In genomic region chr2:105783151-105783738, GRCh38 we compare ENCODE assay signal across 17 cellular contexts. TPM values are rescaled to one million over a fixed set of nuclear protein-coding genes. Genes with fewer than 3 reads are reported as not detected.
A peak's percentile ranks its signal among the peaks of the same experiment; 100 is the strongest.
DNase-seq lines count a peak whose midpoint lies in the region; ATAC-seq and TF ChIP-seq lines count a peak whose summit lies in the region.
"Had no signal": no experiment of that assay in that cellular context is flagged by ENCODE, and none has a peak within 500 bp of the region (broad histone marks: within the 10 kb centered on the region; RNA-seq: fewer than 3 reads in every experiment).

No MANE protein-coding gene starts in this region.

- dilution Hi-C loops in mammary epithelial cell (cut with HindIII; ENCODE audit: low sequenced_read_pairs) = no loop called here

- H3K27ac ChIP-seq in temporal lobe (ENCODE audit: low read depth, low read length) (peak overlapping the region; percentile 20), mammary epithelial cell (ENCODE audit: insufficient read depth, low read depth, low read length) (no peak overlapping the region)
- H3K27ac ChIP-seq: ascending aorta, pancreas, vagina had no signal

- POLR2A ChIA-PET in WTC11 (lab: Charles Lee) = no interaction called here

- DNase-seq in activated naive CD4-positive, alpha-beta T cell treated with anti-CD3 and anti-CD28 coated beads, Interleukin-2, amount 10 ng/mL, durations not matched to agents 7 days and 5 days = no peak
- no peak for DNase-seq in activated naive CD4-positive, alpha-beta T cell (lab: John Stamatoyannopoulos, UW)
- DNase-seq in WTC11 (ENCODE audit: low spot score) (no peak), KBM-7 (no peak), foreskin fibroblast (no peak), mammary epithelial cell (no peak)
- DNase-seq in central memory CD8-positive, alpha-beta T cell (ENCODE audit: low spot score in 2 of 2) = no peak
- DNase-seq: Caco-2; HFFc6; NCI-H524; pancreas; stimulated activated CD4-positive, alpha-beta T cell treated with anti-CD3 and anti-CD28 coated beads, Interleukin-1b, Interleukin-23, amount 100 ng/mL, for 48 hours had no signal

- H3K27me3 ChIP-seq in mammary epithelial cell (ENCODE audit: insufficient read depth, low read length) = no peaks in the 10 kb centered on the region
- H3K27me3 ChIP-seq: ascending aorta, pancreas, vagina had no signal

- CTCF ChIA-PET in activated naive CD4-positive, alpha-beta T cell treated with anti-CD3 and anti-CD28 coated beads, Interleukin-2, amount 10 ng/mL, durations not matched to agents 7 days and 5 days (lab: Charles Lee) = interaction anchor here (0.6 to 2.9 kb wide), 14 partner anchors 8 to 359 kb away, joined by 3 to 12 read pairs (median 4); no protein-coding TSS in a partner anchor
- CTCF ChIA-PET in WTC11 (lab: Charles Lee) = interaction anchor here (1.0 kb wide), 1 partner anchor 14 kb away, joined by 3 read pairs; no protein-coding TSS in a partner anchor
- CTCF ChIA-PET in mammary epithelial cell (lab: Charles Lee; ENCODE audit: low non-redundant PET) = no interaction called here

- TF ChIP-seq CTCF in WTC11 (IDR thresholded peaks at IDR 0.05) (no peak), foreskin fibroblast (IDR thresholded peaks at IDR 0.05; ENCODE audit: low read depth, low read length) (no peak), mammary epithelial cell (conservative IDR thresholded peaks at IDR 0.05 in 1 of 2, IDR thresholded peaks at IDR 0.05 in 1 of 2; ENCODE audit: extremely low read depth in 1 of 2, insufficient read depth in 1 of 2, low read depth in 1 of 2, low read length in 2 of 2) (no peak)

- no peak overlapping the region for H3K4me2 ChIP-seq in mammary epithelial cell (ENCODE audit: insufficient read depth, low read depth, low read length)

- no TSS peak for BruUV-seq in mammary epithelial cell (replicated peaks; lab: Mats Ljungman, UMichigan)

- no peak overlapping the region for H3K4me3 ChIP-seq in foreskin fibroblast (ENCODE audit: low read depth in 1 of 2, low read length in 2 of 2)
- H3K4me3 ChIP-seq in mammary epithelial cell (replicated peaks in 1 of 3; ENCODE audit: insufficient read depth in 1 of 3, low read depth in 2 of 3, low read length in 3 of 3) = no peak overlapping the region
- H3K4me3 ChIP-seq: ascending aorta, K562, lung, pancreas, vagina had no signal

- H3K27ac Mint-ChIP-seq in activated naive CD4-positive, alpha-beta T cell treated with anti-CD3 and anti-CD28 coated beads, Interleukin-2, amount 10 ng/mL, durations not matched to agents 7 days and 5 days = peak overlapping the region; percentile 82
- H3K27ac Mint-ChIP-seq in WTC11 = 0 out of 2 replicates have a peak overlapping the region, but pooled peaks have one; percentile 14
- peak overlapping the region; percentile 87 for H3K27ac Mint-ChIP-seq in central memory CD8-positive, alpha-beta T cell (ENCODE audit: low read depth)
- H3K27ac Mint-ChIP-seq: HFFc6 had no signal

- H3K36me3 Mint-ChIP-seq in activated naive CD4-positive, alpha-beta T cell treated with anti-CD3 and anti-CD28 coated beads, Interleukin-2, amount 10 ng/mL, durations not matched to agents 7 days and 5 days = peaks cover 51% of the 10 kb centered on the region
- H3K36me3 Mint-ChIP-seq in WTC11 = peaks cover 6% of the 10 kb centered on the region; the same call in 1 of the 2 replicates
- H3K36me3 Mint-ChIP-seq in central memory CD8-positive, alpha-beta T cell (ENCODE audit: insufficient read depth) = peaks cover 24% of the 10 kb centered on the region

- peaks cover 11% of the 10 kb centered on the region for H3K4me1 ChIP-seq in mammary epithelial cell (ENCODE audit: insufficient read depth, low read length)
- H3K4me1 ChIP-seq: Caco-2, pancreas had no signal

- peaks cover 95% of the 10 kb centered on the region for H3K79me2 ChIP-seq in mammary epithelial cell (ENCODE audit: insufficient read depth, low read length)

- H3K36me3 ChIP-seq in mammary epithelial cell (ENCODE audit: insufficient read depth, low read length) = no peaks in the 10 kb centered on the region
- H3K36me3 ChIP-seq: ascending aorta, pancreas, vagina had no signal

- H2AFZ ChIP-seq in mammary epithelial cell (ENCODE audit: low read depth, low read length) = no peak overlapping the region

- no peak overlapping the region for H3K9ac ChIP-seq in mammary epithelial cell (ENCODE audit: insufficient read depth, low read length)

- WGBS in mammary epithelial cell (ENCODE audit: low coverage, missing lambda C conversion rate) = 93% methylated on average over 18 of the region's 18 CpGs

- H3K4me3 Mint-ChIP-seq in activated naive CD4-positive, alpha-beta T cell treated with anti-CD3 and anti-CD28 coated beads, Interleukin-2, amount 10 ng/mL, durations not matched to agents 7 days and 5 days = peak overlapping the region; percentile 44
- H3K4me3 Mint-ChIP-seq in WTC11 = no peak overlapping the region
- H3K4me3 Mint-ChIP-seq in central memory CD8-positive, alpha-beta T cell = peak overlapping the region; percentile 69
- H3K4me3 Mint-ChIP-seq: HFFc6 had no signal

- no peaks in the 10 kb centered on the region for H4K20me1 ChIP-seq in mammary epithelial cell (ENCODE audit: insufficient read depth, low read length)

- ATAC-seq in WTC11 = no peak
- no peak for ATAC-seq in central memory CD8-positive, alpha-beta T cell (replicated peaks; ENCODE audit: extremely low read depth, poor library complexity, severe bottlenecking)
- ATAC-seq: K562, pancreas had no signal

- in situ Hi-C loops in KBM-7 (cut with MboI; ENCODE audit: low pct_unique_long_range_greater_than_20kb, low sequenced_read_pairs) = no loop called here
- in situ Hi-C loops in mammary epithelial cell (cut with MboI; ENCODE audit: low sequenced_read_pairs in 2 of 2) = no loop called here

- no peaks in the 10 kb centered on the region for H3K27me3 Mint-ChIP-seq in activated naive CD4-positive, alpha-beta T cell treated with anti-CD3 and anti-CD28 coated beads, Interleukin-2, amount 10 ng/mL, durations not matched to agents 7 days and 5 days
- H3K27me3 Mint-ChIP-seq in WTC11 (ENCODE audit: low read depth) = no peaks in the 10 kb centered on the region
- no peaks in the 10 kb centered on the region for H3K27me3 Mint-ChIP-seq in central memory CD8-positive, alpha-beta T cell

- H3K9me3 Mint-ChIP-seq in activated naive CD4-positive, alpha-beta T cell treated with anti-CD3 and anti-CD28 coated beads, Interleukin-2, amount 10 ng/mL, durations not matched to agents 7 days and 5 days = no peaks in the 10 kb centered on the region
- H3K9me3 Mint-ChIP-seq in WTC11 = no peaks in the 10 kb centered on the region; the same call in 1 of the 2 replicates
- no peaks in the 10 kb centered on the region for H3K9me3 Mint-ChIP-seq in central memory CD8-positive, alpha-beta T cell
- H3K9me3 Mint-ChIP-seq: HFFc6 had no signal

- intact Hi-C loops in mammary epithelial cell (cut with micrococcal nuclease) = no loop called here

- peaks cover 93% of the 10 kb centered on the region for H3K4me1 Mint-ChIP-seq in activated naive CD4-positive, alpha-beta T cell treated with anti-CD3 and anti-CD28 coated beads, Interleukin-2, amount 10 ng/mL, durations not matched to agents 7 days and 5 days
- peaks cover 73% of the 10 kb centered on the region for H3K4me1 Mint-ChIP-seq in WTC11
- H3K4me1 Mint-ChIP-seq in central memory CD8-positive, alpha-beta T cell = peaks cover 91% of the 10 kb centered on the region

- H3K9me3 ChIP-seq in mammary epithelial cell (replicated peaks; ENCODE audit: insufficient read depth, low read length) = no peaks in the 10 kb centered on the region
- H3K9me3 ChIP-seq: ascending aorta, Caco-2, pancreas, vagina had no signal

TF ChIP-seq in WTC11, 78 proteins besides CTCF, POLR2A, EP300 and RAD21 (continues in another document):
- TF ChIP-seq RORB (CRISPR knock-in tag; IDR thresholded peaks at IDR 0.05) = no peak
- no peak for TF ChIP-seq NR3C1 (CRISPR knock-in tag; conservative IDR thresholded peaks at IDR 0.05; ENCODE audit: low read depth)
- no peak for TF ChIP-seq E2F1 (CRISPR knock-in tag; IDR thresholded peaks at IDR 0.05)
- TF ChIP-seq ATF2 (CRISPR knock-in tag; IDR thresholded peaks at IDR 0.05; ENCODE audit: borderline replicate concordance, low read depth) = no peak
- TF ChIP-seq RELA (CRISPR knock-in tag; IDR thresholded peaks at IDR 0.05; ENCODE audit: borderline replicate concordance) = no peak

RNA-seq across cellular contexts. Expression of gene NCK2, which starts 38.5 kb away (rescaled TPM):
- total RNA-seq in WTC11 (2021) (63.7 to 75.4 TPM (median 65.1 TPM) in 3 replicates), temporal lobe (47.2 TPM), mammary epithelial cell (10 to 100 TPM; 49.2 to 73.2 TPM)
- polyA plus RNA-seq in mammary epithelial cell = 48.1 TPM
- 58.0 TPM for polyA minus RNA-seq in mammary epithelial cell

Comparison
In these comparisons a context has a peak if more than half of its experiments do, and no peak if none do; other contexts are left out.
1. H3K27ac Mint-ChIP-seq: peak in every context shown above with its lines; median percentile 87 in central memory CD8-positive, alpha-beta T cell; 82 in activated naive CD4-positive, alpha-beta T cell treated with anti-CD3 and anti-CD28 coated beads, Interleukin-2, amount 10 ng/mL, durations not matched to agents 7 days and 5 days; 14 in WTC11.